11 cellular contexts compared by ENCODE assay signal in genomic region chr6:136927313-136927712, GRCh38. TPM values are rescaled to one million over a fixed set of nuclear protein-coding genes. Genes with fewer than 3 reads are reported as not detected.
DNase-seq lines count a peak whose midpoint lies in the region; ATAC-seq lines count a peak whose summit lies in the region.
"Had no signal": no experiment of that assay in that cellular context is flagged by ENCODE, and none has a peak within 500 bp of the region (broad histone marks: within the 10 kb centered on the region; RNA-seq: fewer than 3 reads in every experiment).

No MANE protein-coding gene starts in this region.

- CTCF ChIA-PET in naive thymus-derived CD4-positive, alpha-beta T cell (lab: Charles Lee), result no interaction called here

- H3K4me1 Mint-ChIP-seq in naive thymus-derived CD4-positive, alpha-beta T cell, result peaks cover 0 to 12% (median 6%) of the 10 kb centered on the region in 7 donors

- no peaks in the 10 kb centered on the region for H3K9me3 ChIP-seq in naive thymus-derived CD4-positive, alpha-beta T cell (ENCODE audit: control insufficient read depth in 2 of 3, low read length in 3 of 3)
- H3K9me3 ChIP-seq: neutrophil had no signal

- no peak overlapping the region for H3K27ac Mint-ChIP-seq in naive thymus-derived CD4-positive, alpha-beta T cell
- H3K27ac Mint-ChIP-seq: activated naive CD8-positive, alpha-beta T cell; CD14-positive monocyte had no signal

- peaks cover 36 to 65% (median 46%) of the 10 kb centered on the region in 5 donors for H3K27me3 Mint-ChIP-seq in naive thymus-derived CD4-positive, alpha-beta T cell

- POLR2A ChIA-PET in naive thymus-derived CD4-positive, alpha-beta T cell (lab: Charles Lee), result no interaction called here

- no peak overlapping the region for H3K27ac ChIP-seq in naive thymus-derived CD4-positive, alpha-beta T cell (ENCODE audit: low read depth, low read length)
- H3K27ac ChIP-seq: neutrophil had no signal

- no peak overlapping the region for H3K4me3 ChIP-seq in naive thymus-derived CD4-positive, alpha-beta T cell (ENCODE audit: low read length)

- peak; percentile 40 for ATAC-seq in HG03354 (IDR thresholded peaks at IDR 0.05; ENCODE audit: poor library complexity, severe bottlenecking, unreplicated experiment)
- ATAC-seq in naive thymus-derived CD4-positive, alpha-beta T cell, result peak; percentile 38

- DNase-seq in NCI-H526 (lab: John Stamatoyannopoulos, UW) (peak; percentile 1 to 25), NCI-H526 treated with DMSO at 0.1 percent for 48 hours (lab: John Stamatoyannopoulos, UW) (no peak), COLO829 (ENCODE audit: low spot score) (no peak), NCI-H774 (lab: John Stamatoyannopoulos, UW) (no peak)
- peak; percentile 15 for DNase-seq in activated naive CD4-positive, alpha-beta T cell treated with anti-CD3 and anti-CD28 coated beads, Interleukin-2, amount 50 U/mL, for 16 hours
- DNase-seq in naive thymus-derived CD4-positive, alpha-beta T cell, result peak in 2 of 9 donors; percentile 10 to 18
- DNase-seq in stimulated activated CD4-positive, alpha-beta T cell treated with anti-CD3 and anti-CD28 coated beads, Interleukin-4, amount 100 ng/mL, for 24 hours, result no peak

- H3K9me3 Mint-ChIP-seq in naive thymus-derived CD4-positive, alpha-beta T cell, result no peaks in the 10 kb centered on the region

- no peaks in the 10 kb centered on the region for H3K36me3 Mint-ChIP-seq in naive thymus-derived CD4-positive, alpha-beta T cell
- H3K36me3 Mint-ChIP-seq: activated naive CD8-positive, alpha-beta T cell had no signal

- H3K36me3 ChIP-seq in naive thymus-derived CD4-positive, alpha-beta T cell (ENCODE audit: control insufficient read depth in 2 of 3, insufficient read depth in 3 of 3, low read length in 3 of 3), result no peaks in the 10 kb centered on the region
- H3K36me3 ChIP-seq: neutrophil had no signal

- H3K27me3 ChIP-seq in naive thymus-derived CD4-positive, alpha-beta T cell (ENCODE audit: control insufficient read depth in 2 of 2, insufficient read depth in 2 of 2, low read length in 2 of 2), result no peaks in the 10 kb centered on the region

- H3K4me3 Mint-ChIP-seq in naive thymus-derived CD4-positive, alpha-beta T cell, result no peak overlapping the region
- H3K4me3 Mint-ChIP-seq: activated naive CD8-positive, alpha-beta T cell; CD14-positive monocyte had no signal

- H3K4me1 ChIP-seq in naive thymus-derived CD4-positive, alpha-beta T cell (ENCODE audit: control insufficient read depth in 2 of 2, insufficient read depth in 2 of 2, low read length in 2 of 2), result peaks cover 0 to 4% of the 10 kb centered on the region in 2 donors

- intact Hi-C loops in naive thymus-derived CD4-positive, alpha-beta T cell (cut with micrococcal nuclease), result loop anchor here (1.0 to 10.0 kb wide), 5 partner anchors 103 to 319 kb away; partner anchors contain the start of gene PEX7 (in 2 of the 2)

RNA-seq across cellular contexts. Expression of gene SLC35D3, which starts 5.2 kb away (rescaled TPM):
- total RNA-seq in naive thymus-derived CD4-positive, alpha-beta T cell, result under 1 TPM in 1 of 5 experiments, not detected in 4; 0.16 TPM
- not detected for polyA plus RNA-seq in naive thymus-derived CD4-positive, alpha-beta T cell
- polyA plus RNA-seq: CD14-positive monocyte had no signal

Comparison
In these comparisons a context has a peak if more than half of its experiments do, and no peak if none do; other contexts are left out.
1. DNase-seq: peak in NCI-H526 (2 of 2) and activated naive CD4-positive, alpha-beta T cell treated with anti-CD3 and anti-CD28 coated beads, Interleukin-2, amount 50 U/mL, for 16 hours (single experiment); none in NCI-H526 treated with DMSO at 0.1 percent for 48 hours (single experiment), COLO829 (single experiment), stimulated activated CD4-positive, alpha-beta T cell treated with anti-CD3 and anti-CD28 coated beads, Interleukin-4, amount 100 ng/mL, for 24 hours (single experiment) and NCI-H774 (single experiment).